ENCODE assay signal across 18 cellular contexts in the genomic region with DNA sequence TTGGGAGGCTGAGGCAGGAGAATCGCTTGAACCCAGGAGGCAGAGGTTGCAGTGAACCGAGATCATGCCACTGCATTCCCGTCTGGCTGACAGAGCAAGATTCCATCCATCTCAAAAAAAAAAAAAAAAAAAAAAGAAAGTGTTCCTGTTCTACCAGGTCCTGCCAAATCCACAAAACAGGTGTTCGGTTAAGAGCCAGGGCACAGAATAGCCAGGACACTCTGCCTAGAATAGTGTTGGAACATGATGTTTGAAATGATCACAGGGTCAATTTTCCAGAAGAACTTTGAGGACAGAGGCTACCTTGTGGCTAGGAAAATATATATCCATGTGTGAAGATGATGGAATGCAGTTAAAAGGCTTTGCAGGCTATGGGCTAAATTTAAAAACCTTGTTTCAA.
DNase-seq lines count a peak whose midpoint lies in the region; ATAC-seq lines count a peak whose summit lies in the region.
"Had no signal": no experiment of that assay in that cellular context is flagged by ENCODE, and none has a peak within 500 bp of the region (broad histone marks: within the 10 kb centered on the region; RNA-seq: fewer than 3 reads in every experiment).

No MANE protein-coding gene starts in this region.

- DNase-seq in activated naive CD4-positive, alpha-beta T cell treated with anti-CD3 and anti-CD28 coated beads, Interleukin-2, amount 50 U/mL, for 72 hours (ENCODE audit: low spot score in 2 of 2) = no peak
- no peak for DNase-seq in activated naive CD4-positive, alpha-beta T cell treated with Interleukin-2 at 50 U/mL for 16 hours
- peak; percentile 39 for DNase-seq in G401 (ENCODE audit: low spot score)
- peak; percentile 32 for DNase-seq in cerebellar cortex (ENCODE audit: low spot score)
- DNase-seq in AG08395 (ENCODE audit: low spot score) = no peak
- DNase-seq: Caco-2, KG1, NCI-H1436, NCI-H2029 treated with DMSO at 0.1 percent for 48 hours, NCI-H2171 treated with DMSO at 0.1 percent for 48 hours, NCI-H446 treated with DMSO at 0.1 percent for 48 hours, NCI-H774, PC-3 had no signal

- H3K4me1 ChIP-seq in skeletal muscle tissue (ENCODE audit: control insufficient read depth in 3 of 3, insufficient read depth in 3 of 3, low read length in 3 of 3) = peaks cover 41 to 47% (median 46%) of the 10 kb centered on the region in 3 donors
- H3K4me1 ChIP-seq: Caco-2 had no signal

- in situ Hi-C loops in G401 (cut with HindIII; ENCODE audit: low sequenced_read_pairs) = no loop called here

- H3K9me3 Mint-ChIP-seq in activated naive CD4-positive, alpha-beta T cell treated with anti-CD3 and anti-CD28 coated beads, Interleukin-2, amount 50 U/mL, for 72 hours = no peaks in the 10 kb centered on the region

- H3K36me3 Mint-ChIP-seq in activated naive CD4-positive, alpha-beta T cell treated with anti-CD3 and anti-CD28 coated beads, Interleukin-2, amount 50 U/mL, for 72 hours = peaks cover 15 to 34% of the 10 kb centered on the region in 2 donors

- no peaks in the 10 kb centered on the region for H3K9me3 ChIP-seq in skeletal muscle tissue (ENCODE audit: control insufficient read depth in 3 of 3, low read length in 3 of 3)
- H3K9me3 ChIP-seq: BLaER1 treated with 17β-estradiol and CSF1 and Interleukin-3, amounts not matched to agents 10 nM and 100 nM; Caco-2 had no signal

- ATAC-seq in activated naive CD4-positive, alpha-beta T cell treated with anti-CD3 and anti-CD28 coated beads, Interleukin-2, amount 50 U/mL, for 72 hours = no peak
- ATAC-seq in HG03175 (IDR thresholded peaks at IDR 0.05; ENCODE audit: unreplicated experiment) (no peak), HG02840 (IDR thresholded peaks at IDR 0.05; ENCODE audit: low FRiP score, unreplicated experiment) (no peak)
- ATAC-seq: PC-3 had no signal

- H3K4me3 ChIP-seq in skeletal muscle tissue (ENCODE audit: low read length in 3 of 3) = no peak overlapping the region
- H3K4me3 ChIP-seq: BLaER1 treated with 17β-estradiol and CSF1 and Interleukin-3, amounts not matched to agents 10 nM and 100 nM had no signal

- peak overlapping the region; percentile 80 for H3K27ac ChIP-seq in skeletal muscle tissue (ENCODE audit: low read depth, low read length)
- H3K27ac ChIP-seq: BLaER1 treated with 17β-estradiol and CSF1 and Interleukin-3, amounts not matched to agents 10 nM and 100 nM; RWPE1 had no signal

- H3K9ac ChIP-seq in skeletal muscle tissue (ENCODE audit: low read depth in 1 of 3, low read length in 3 of 3) = no peak overlapping the region
- H3K9ac ChIP-seq: BLaER1 treated with 17β-estradiol and CSF1 and Interleukin-3, amounts not matched to agents 10 nM and 100 nM had no signal

- no peaks in the 10 kb centered on the region for H3K27me3 ChIP-seq in skeletal muscle tissue (ENCODE audit: control insufficient read depth in 3 of 3, insufficient read depth in 3 of 3, low read length in 3 of 3)
- H3K27me3 ChIP-seq: BLaER1 treated with 17β-estradiol and CSF1 and Interleukin-3, amounts not matched to agents 10 nM and 100 nM had no signal

- H3K36me3 ChIP-seq in skeletal muscle tissue (ENCODE audit: control insufficient read depth in 3 of 3, insufficient read depth in 3 of 3, low read length in 3 of 3) = peaks cover 0 to 20% (median under 1%) of the 10 kb centered on the region in 3 donors

- H3K27ac Mint-ChIP-seq in activated naive CD4-positive, alpha-beta T cell treated with anti-CD3 and anti-CD28 coated beads, Interleukin-2, amount 50 U/mL, for 72 hours = peak overlapping the region; percentile 56 to 65

Comparison
In these comparisons a context has a peak if more than half of its experiments do, and no peak if none do; other contexts are left out.
1. DNase-seq: peak in G401 (single experiment) and cerebellar cortex (single experiment); none in activated naive CD4-positive, alpha-beta T cell treated with anti-CD3 and anti-CD28 coated beads, Interleukin-2, amount 50 U/mL, for 72 hours (0 of 2), activated naive CD4-positive, alpha-beta T cell treated with Interleukin-2 at 50 U/mL for 16 hours (single experiment) and AG08395 (single experiment).